Comparison of ENCODE assay signal across 1 cellular context in the genomic region with DNA sequence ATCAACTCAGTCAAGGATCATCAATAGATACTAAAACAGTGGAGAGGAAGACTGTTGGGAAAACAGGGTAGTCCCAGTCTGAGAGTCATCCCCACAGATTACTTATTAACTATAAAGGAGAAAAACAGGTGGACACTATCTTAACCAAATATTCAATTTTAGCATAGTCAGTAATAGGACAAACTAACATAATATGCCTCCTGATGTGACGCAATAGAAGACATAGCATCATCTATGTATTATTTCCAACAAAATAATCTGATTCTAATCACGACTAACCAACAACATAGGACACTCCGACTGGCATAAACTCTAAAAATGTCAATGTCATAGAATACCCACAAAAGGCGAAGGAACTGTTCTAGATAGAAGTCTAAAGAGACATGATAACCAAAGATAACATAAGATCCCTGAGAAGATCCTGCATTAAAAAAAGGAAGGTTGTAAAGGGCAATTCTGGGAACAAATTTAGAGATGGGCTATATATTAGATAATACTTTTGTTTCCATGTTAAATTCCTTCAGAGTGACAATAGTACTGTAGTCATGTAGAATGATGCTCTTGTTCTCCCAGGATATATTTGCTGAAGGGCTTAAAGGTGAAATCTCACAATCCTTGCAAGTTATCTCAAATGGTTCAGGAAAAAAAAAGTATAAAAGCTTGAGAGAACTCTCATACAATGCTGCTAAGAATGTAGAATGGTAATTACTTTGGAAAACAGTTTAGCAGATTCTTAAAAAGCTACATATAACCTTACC.
TF ChIP-seq lines count a peak whose summit lies in the region.

No MANE protein-coding gene starts in this region.

TF ChIP-seq in HepG2, 621 proteins besides CTCF, POLR2A, EP300 and RAD21 (continued from another document and continues in another):
- TF ChIP-seq ZNF281 (CRISPR knock-in tag; IDR thresholded peaks at IDR 0.05; ENCODE audit: borderline replicate concordance) (no peak), ELF3 (CRISPR knock-in tag; IDR thresholded peaks at IDR 0.05) (peak; percentile 29; the same call in 1 of the 2 replicates), SP2 (CRISPR knock-in tag; IDR thresholded peaks at IDR 0.05) (no peak), ZNF335 (CRISPR knock-in tag; IDR thresholded peaks at IDR 0.05) (peak; percentile 56; the same call in 1 of the 2 replicates), ZFP90 (CRISPR knock-in tag; IDR thresholded peaks at IDR 0.05; ENCODE audit: borderline replicate concordance) (no peak), KLF11 (CRISPR knock-in tag; IDR thresholded peaks at IDR 0.05) (no peak), NCOA2 (CRISPR knock-in tag; IDR thresholded peaks at IDR 0.05) (peak; percentile 42; the same call in 1 of the 2 replicates), SMYD3 (CRISPR knock-in tag; IDR thresholded peaks at IDR 0.05) (no peak), SSRP1 (CRISPR knock-in tag; IDR thresholded peaks at IDR 0.05) (0 out of 2 replicates have a peak, but pooled peaks have one; percentile 59), IRF2 (CRISPR knock-in tag; IDR thresholded peaks at IDR 0.05) (no peak; the same call in 1 of the 2 replicates), NFIC (IDR thresholded peaks at IDR 0.05; ENCODE audit: low read length) (0 out of 2 replicates have a peak, but pooled peaks have one; percentile 47), MAFG (CRISPR knock-in tag; IDR thresholded peaks at IDR 0.05) (no peak), KLF15 (CRISPR knock-in tag; IDR thresholded peaks at IDR 0.05; ENCODE audit: borderline replicate concordance) (no peak), NR2F6 (IDR thresholded peaks at IDR 0.05) (peak; percentile 12; the same call in 1 of the 2 replicates), NR2F6 (CRISPR knock-in tag; IDR thresholded peaks at IDR 0.05) (0 out of 2 replicates have a peak, but pooled peaks have one; percentile 9), ZNF501 (CRISPR knock-in tag; IDR thresholded peaks at IDR 0.05) (no peak), ZNF503 (CRISPR knock-in tag; IDR thresholded peaks at IDR 0.05) (0 out of 2 replicates have a peak, but pooled peaks have one; percentile 21), ZNF569 (CRISPR knock-in tag; IDR thresholded peaks at IDR 0.05; ENCODE audit: borderline replicate concordance) (no peak), CHCHD3 (CRISPR knock-in tag; IDR thresholded peaks at IDR 0.05) (no peak), ZMYM2 (CRISPR knock-in tag; IDR thresholded peaks at IDR 0.05) (no peak), ETS1 (CRISPR knock-in tag; IDR thresholded peaks at IDR 0.05) (no peak), ZNF792 (CRISPR knock-in tag; IDR thresholded peaks at IDR 0.05) (peak; percentile 27; the same call in 1 of the 2 replicates), TSC22D2 (CRISPR knock-in tag; IDR thresholded peaks at IDR 0.05; ENCODE audit: borderline replicate concordance) (no peak), SNAPC5 (CRISPR knock-in tag; IDR thresholded peaks at IDR 0.05; ENCODE audit: borderline replicate concordance) (no peak), RBFOX2 (IDR thresholded peaks at IDR 0.05; ENCODE audit: low read depth, low read length) (no peak), ZKSCAN1 (IDR thresholded peaks at IDR 0.05; ENCODE audit: low read length) (no peak), CREB1 (IDR thresholded peaks at IDR 0.05) (no peak), CREB1 (CRISPR knock-in tag; IDR thresholded peaks at IDR 0.05) (peak; percentile 68; the same call in 1 of the 2 replicates)
- TF ChIP-seq, protein P1, sequence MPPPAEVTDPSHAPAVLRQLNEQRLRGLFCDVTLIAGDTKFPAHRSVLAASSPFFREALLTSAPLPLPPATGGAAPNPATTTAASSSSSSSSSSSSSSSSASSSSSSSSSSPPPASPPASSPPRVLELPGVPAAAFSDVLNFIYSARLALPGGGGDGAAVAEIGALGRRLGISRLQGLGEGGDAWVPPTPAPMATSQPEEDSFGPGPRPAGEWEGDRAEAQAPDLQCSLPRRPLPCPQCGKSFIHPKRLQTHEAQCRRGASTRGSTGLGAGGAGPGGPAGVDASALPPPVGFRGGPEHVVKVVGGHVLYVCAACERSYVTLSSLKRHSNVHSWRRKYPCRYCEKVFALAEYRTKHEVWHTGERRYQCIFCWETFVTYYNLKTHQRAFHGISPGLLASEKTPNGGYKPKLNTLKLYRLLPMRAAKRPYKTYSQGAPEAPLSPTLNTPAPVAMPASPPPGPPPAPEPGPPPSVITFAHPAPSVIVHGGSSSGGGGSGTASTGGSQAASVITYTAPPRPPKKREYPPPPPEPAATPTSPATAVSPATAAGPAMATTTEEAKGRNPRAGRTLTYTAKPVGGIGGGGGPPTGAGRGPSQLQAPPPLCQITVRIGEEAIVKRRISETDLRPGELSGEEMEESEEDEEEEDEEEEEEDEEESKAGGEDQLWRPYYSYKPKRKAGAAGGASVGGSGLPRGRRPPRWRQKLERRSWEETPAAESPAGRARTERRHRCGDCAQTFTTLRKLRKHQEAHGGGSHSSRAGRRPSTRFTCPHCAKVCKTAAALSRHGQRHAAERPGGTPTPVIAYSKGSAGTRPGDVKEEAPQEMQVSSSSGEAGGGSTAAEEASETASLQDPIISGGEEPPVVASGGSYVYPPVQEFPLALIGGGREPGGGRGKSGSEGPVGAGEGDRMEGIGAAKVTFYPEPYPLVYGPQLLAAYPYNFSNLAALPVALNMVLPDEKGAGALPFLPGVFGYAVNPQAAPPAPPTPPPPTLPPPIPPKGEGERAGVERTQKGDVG (CRISPR knock-in tag; IDR thresholded peaks at IDR 0.05; ENCODE audit: borderline replicate concordance) = no peak
- TF ChIP-seq, protein P2, sequence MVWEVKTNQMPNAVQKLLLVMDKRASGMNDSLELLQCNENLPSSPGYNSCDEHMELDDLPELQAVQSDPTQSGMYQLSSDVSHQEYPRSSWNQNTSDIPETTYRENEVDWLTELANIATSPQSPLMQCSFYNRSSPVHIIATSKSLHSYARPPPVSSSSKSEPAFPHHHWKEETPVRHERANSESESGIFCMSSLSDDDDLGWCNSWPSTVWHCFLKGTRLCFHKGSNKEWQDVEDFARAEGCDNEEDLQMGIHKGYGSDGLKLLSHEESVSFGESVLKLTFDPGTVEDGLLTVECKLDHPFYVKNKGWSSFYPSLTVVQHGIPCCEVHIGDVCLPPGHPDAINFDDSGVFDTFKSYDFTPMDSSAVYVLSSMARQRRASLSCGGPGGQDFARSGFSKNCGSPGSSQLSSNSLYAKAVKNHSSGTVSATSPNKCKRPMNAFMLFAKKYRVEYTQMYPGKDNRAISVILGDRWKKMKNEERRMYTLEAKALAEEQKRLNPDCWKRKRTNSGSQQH (CRISPR knock-in tag; IDR thresholded peaks at IDR 0.05; ENCODE audit: low read depth) = no peak
- TF ChIP-seq, protein P3, sequence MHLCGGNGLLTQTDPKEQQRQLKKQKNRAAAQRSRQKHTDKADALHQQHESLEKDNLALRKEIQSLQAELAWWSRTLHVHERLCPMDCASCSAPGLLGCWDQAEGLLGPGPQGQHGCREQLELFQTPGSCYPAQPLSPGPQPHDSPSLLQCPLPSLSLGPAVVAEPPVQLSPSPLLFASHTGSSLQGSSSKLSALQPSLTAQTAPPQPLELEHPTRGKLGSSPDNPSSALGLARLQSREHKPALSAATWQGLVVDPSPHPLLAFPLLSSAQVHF (CRISPR knock-in tag; IDR thresholded peaks at IDR 0.05) = no peak
- TF ChIP-seq, protein P4, sequence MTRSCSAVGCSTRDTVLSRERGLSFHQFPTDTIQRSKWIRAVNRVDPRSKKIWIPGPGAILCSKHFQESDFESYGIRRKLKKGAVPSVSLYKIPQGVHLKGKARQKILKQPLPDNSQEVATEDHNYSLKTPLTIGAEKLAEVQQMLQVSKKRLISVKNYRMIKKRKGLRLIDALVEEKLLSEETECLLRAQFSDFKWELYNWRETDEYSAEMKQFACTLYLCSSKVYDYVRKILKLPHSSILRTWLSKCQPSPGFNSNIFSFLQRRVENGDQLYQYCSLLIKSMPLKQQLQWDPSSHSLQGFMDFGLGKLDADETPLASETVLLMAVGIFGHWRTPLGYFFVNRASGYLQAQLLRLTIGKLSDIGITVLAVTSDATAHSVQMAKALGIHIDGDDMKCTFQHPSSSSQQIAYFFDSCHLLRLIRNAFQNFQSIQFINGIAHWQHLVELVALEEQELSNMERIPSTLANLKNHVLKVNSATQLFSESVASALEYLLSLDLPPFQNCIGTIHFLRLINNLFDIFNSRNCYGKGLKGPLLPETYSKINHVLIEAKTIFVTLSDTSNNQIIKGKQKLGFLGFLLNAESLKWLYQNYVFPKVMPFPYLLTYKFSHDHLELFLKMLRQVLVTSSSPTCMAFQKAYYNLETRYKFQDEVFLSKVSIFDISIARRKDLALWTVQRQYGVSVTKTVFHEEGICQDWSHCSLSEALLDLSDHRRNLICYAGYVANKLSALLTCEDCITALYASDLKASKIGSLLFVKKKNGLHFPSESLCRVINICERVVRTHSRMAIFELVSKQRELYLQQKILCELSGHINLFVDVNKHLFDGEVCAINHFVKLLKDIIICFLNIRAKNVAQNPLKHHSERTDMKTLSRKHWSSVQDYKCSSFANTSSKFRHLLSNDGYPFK (CRISPR knock-in tag; IDR thresholded peaks at IDR 0.05; ENCODE audit: borderline replicate concordance) = no peak
- TF ChIP-seq, protein P5, sequence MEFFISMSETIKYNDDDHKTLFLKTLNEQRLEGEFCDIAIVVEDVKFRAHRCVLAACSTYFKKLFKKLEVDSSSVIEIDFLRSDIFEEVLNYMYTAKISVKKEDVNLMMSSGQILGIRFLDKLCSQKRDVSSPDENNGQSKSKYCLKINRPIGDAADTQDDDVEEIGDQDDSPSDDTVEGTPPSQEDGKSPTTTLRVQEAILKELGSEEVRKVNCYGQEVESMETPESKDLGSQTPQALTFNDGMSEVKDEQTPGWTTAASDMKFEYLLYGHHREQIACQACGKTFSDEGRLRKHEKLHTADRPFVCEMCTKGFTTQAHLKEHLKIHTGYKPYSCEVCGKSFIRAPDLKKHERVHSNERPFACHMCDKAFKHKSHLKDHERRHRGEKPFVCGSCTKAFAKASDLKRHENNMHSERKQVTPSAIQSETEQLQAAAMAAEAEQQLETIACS (CRISPR knock-in tag; IDR thresholded peaks at IDR 0.05) = no peak
- TF ChIP-seq, protein P6, sequence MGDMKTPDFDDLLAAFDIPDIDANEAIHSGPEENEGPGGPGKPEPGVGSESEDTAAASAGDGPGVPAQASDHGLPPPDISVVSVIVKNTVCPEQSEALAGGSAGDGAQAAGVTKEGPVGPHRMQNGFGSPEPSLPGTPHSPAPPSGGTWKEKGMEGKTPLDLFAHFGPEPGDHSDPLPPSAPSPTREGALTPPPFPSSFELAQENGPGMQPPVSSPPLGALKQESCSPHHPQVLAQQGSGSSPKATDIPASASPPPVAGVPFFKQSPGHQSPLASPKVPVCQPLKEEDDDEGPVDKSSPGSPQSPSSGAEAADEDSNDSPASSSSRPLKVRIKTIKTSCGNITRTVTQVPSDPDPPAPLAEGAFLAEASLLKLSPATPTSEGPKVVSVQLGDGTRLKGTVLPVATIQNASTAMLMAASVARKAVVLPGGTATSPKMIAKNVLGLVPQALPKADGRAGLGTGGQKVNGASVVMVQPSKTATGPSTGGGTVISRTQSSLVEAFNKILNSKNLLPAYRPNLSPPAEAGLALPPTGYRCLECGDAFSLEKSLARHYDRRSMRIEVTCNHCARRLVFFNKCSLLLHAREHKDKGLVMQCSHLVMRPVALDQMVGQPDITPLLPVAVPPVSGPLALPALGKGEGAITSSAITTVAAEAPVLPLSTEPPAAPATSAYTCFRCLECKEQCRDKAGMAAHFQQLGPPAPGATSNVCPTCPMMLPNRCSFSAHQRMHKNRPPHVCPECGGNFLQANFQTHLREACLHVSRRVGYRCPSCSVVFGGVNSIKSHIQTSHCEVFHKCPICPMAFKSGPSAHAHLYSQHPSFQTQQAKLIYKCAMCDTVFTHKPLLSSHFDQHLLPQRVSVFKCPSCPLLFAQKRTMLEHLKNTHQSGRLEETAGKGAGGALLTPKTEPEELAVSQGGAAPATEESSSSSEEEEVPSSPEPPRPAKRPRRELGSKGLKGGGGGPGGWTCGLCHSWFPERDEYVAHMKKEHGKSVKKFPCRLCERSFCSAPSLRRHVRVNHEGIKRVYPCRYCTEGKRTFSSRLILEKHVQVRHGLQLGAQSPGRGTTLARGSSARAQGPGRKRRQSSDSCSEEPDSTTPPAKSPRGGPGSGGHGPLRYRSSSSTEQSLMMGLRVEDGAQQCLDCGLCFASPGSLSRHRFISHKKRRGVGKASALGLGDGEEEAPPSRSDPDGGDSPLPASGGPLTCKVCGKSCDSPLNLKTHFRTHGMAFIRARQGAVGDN (CRISPR knock-in tag; IDR thresholded peaks at IDR 0.05) = no peak
